In genomic region chr9:131217321-131218031, GRCh38 we compare ENCODE assay signal across 17 cellular contexts. TPM values are rescaled to one million over a fixed set of nuclear protein-coding genes. Genes with fewer than 3 reads are reported as not detected.
DNase-seq lines count a peak whose midpoint lies in the region; ATAC-seq and TF ChIP-seq lines count a peak whose summit lies in the region.
"Had no signal": no experiment of that assay in that cellular context is flagged by ENCODE, and none has a peak within 500 bp of the region (broad histone marks: within the 10 kb centered on the region; RNA-seq: fewer than 3 reads in every experiment).

No MANE protein-coding gene starts in this region.

- no peak for TF ChIP-seq EP300 in gastroesophageal sphincter (IDR thresholded peaks at IDR 0.05)
- no peak for TF ChIP-seq EP300 in upper lobe of left lung (IDR thresholded peaks at IDR 0.05)

- peaks cover under 1% of the 10 kb centered on the region for H3K9me3 Mint-ChIP-seq in activated T-cell treated with anti-CD3 and anti-CD28 coated beads, Interleukin-2, amount 50 U/mL, for 24 hours

- H3K27ac ChIP-seq in gastroesophageal sphincter (peak overlapping the region; percentile 41 to 67 (median 60)), stomach smooth muscle (ENCODE audit: low read length) (peak overlapping the region; percentile 58), upper lobe of left lung (no peak overlapping the region)
- H3K27ac ChIP-seq: C4-2B had no signal

- H3K27me3 ChIP-seq in gastroesophageal sphincter: no peaks in the 10 kb centered on the region
- no peaks in the 10 kb centered on the region for H3K27me3 ChIP-seq in stomach smooth muscle (ENCODE audit: control insufficient read depth in 1 of 2, insufficient read depth in 2 of 2, low read length in 2 of 2)
- no peaks in the 10 kb centered on the region for H3K27me3 ChIP-seq in upper lobe of left lung

- 29 to 35% methylated on average over 5 to 6 of the region's 6 CpGs for WGBS in gastroesophageal sphincter (ENCODE audit: low coverage in 1 of 2), 2 donors
- 72 to 78% methylated on average over 6 of the region's 6 CpGs for WGBS in upper lobe of left lung, 2 donors

- H3K4me3 Mint-ChIP-seq in activated T-cell treated with anti-CD3 and anti-CD28 coated beads, Interleukin-2, amount 50 U/mL, for 24 hours: no peak overlapping the region
- H3K4me3 Mint-ChIP-seq: T-cell had no signal

- H3K36me3 ChIP-seq in gastroesophageal sphincter (peaks cover 0 to 34% of the 10 kb centered on the region in 2 donors), stomach smooth muscle (ENCODE audit: control insufficient read depth in 2 of 2, insufficient read depth in 2 of 2, low read length in 2 of 2) (peaks cover 3 to 11% of the 10 kb centered on the region in 2 donors), upper lobe of left lung (peaks cover 0 to 33% (median 7%) of the 10 kb centered on the region in 4 donors)

- H3K4me1 Mint-ChIP-seq in activated T-cell treated with anti-CD3 and anti-CD28 coated beads, Interleukin-2, amount 50 U/mL, for 24 hours (ENCODE audit: low read depth): peaks cover 6% of the 10 kb centered on the region

- TF ChIP-seq CTCF in gastroesophageal sphincter (IDR thresholded peaks at IDR 0.05): no peak
- TF ChIP-seq CTCF in upper lobe of left lung (IDR thresholded peaks at IDR 0.05): no peak

- DNase-seq in activated T-cell treated with anti-CD3 and anti-CD28 coated beads, Interleukin-2, amount 50 U/mL, for 24 hours: no peak
- DNase-seq in activated T-cell treated with anti-CD3 and anti-CD28 coated beads for 4 hours (no peak), DMS79 treated with DMSO at 0.1 percent for 48 hours (lab: John Stamatoyannopoulos, UW) (peak; percentile 47), upper lobe of left lung (no peak)
- DNase-seq: AML-193, GF-D8, H7, NCI-H1436, NCI-H2227 treated with DMSO at 0.1 percent for 48 hours, OCI-M1, SIG-M5, T-cell had no signal

- H3K4me1 ChIP-seq in gastroesophageal sphincter: peaks cover 2 to 42% (median 2%) of the 10 kb centered on the region in 3 donors
- H3K4me1 ChIP-seq in stomach smooth muscle (ENCODE audit: control insufficient read depth, insufficient read depth, low read length): peaks cover 11% of the 10 kb centered on the region
- H3K4me1 ChIP-seq in upper lobe of left lung: no peaks in the 10 kb centered on the region

- H3K9me3 ChIP-seq in gastroesophageal sphincter: peaks cover 0 to under 1% (median 0%) of the 10 kb centered on the region in 3 donors
- H3K9me3 ChIP-seq in stomach smooth muscle (ENCODE audit: control insufficient read depth in 2 of 2, low read length in 2 of 2): no peaks in the 10 kb centered on the region
- no peaks in the 10 kb centered on the region for H3K9me3 ChIP-seq in upper lobe of left lung

- ATAC-seq in gastroesophageal sphincter (no peak), HG03135 (IDR thresholded peaks at IDR 0.05; ENCODE audit: unreplicated experiment) (no peak), upper lobe of left lung (ENCODE audit: low FRiP score in 2 of 2) (no peak)
- ATAC-seq: SK-N-SH treated with all-trans-retinoic acid at 6 μM for 48 hours, T-cell had no signal

- H3K4me3 ChIP-seq in gastroesophageal sphincter (no peak overlapping the region), stomach smooth muscle (ENCODE audit: low read length in 2 of 2) (no peak overlapping the region), upper lobe of left lung (no peak overlapping the region)

- peak overlapping the region; percentile 12 for H3K27ac Mint-ChIP-seq in activated T-cell treated with anti-CD3 and anti-CD28 coated beads, Interleukin-2, amount 50 U/mL, for 24 hours
- H3K27ac Mint-ChIP-seq: T-cell had no signal

- H3K27me3 Mint-ChIP-seq in activated T-cell treated with anti-CD3 and anti-CD28 coated beads, Interleukin-2, amount 50 U/mL, for 24 hours: no peaks in the 10 kb centered on the region
- H3K27me3 Mint-ChIP-seq: T-cell had no signal

- H3K9ac ChIP-seq in stomach smooth muscle (ENCODE audit: low read length in 2 of 2): no peak overlapping the region

- TF ChIP-seq POLR2A in gastroesophageal sphincter (IDR thresholded peaks at IDR 0.05) (no peak), upper lobe of left lung (IDR thresholded peaks at IDR 0.05) (no peak)

- H3K36me3 Mint-ChIP-seq in activated T-cell treated with anti-CD3 and anti-CD28 coated beads, Interleukin-2, amount 50 U/mL, for 24 hours (ENCODE audit: low read depth): peaks cover 87% of the 10 kb centered on the region

RNA-seq across cellular contexts. Expression of gene FAM78A, which starts 58.8 kb away (rescaled TPM):
- total RNA-seq in gastroesophageal sphincter: 1 to 10 TPM in 3 of 4 donors, under 1 TPM in 1; 0.78 to 5.4 (median 2.9) TPM
- 10 to 100 TPM in 2 of 6 donors, 1 to 10 TPM in 4; 4.5 to 19.1 (median 9.3) TPM for total RNA-seq in upper lobe of left lung

Comparison
In these comparisons a context has a peak if more than half of its experiments do, and no peak if none do; other contexts are left out.
1. H3K27ac ChIP-seq: peak in gastroesophageal sphincter (4 of 4) and stomach smooth muscle (single experiment); none in upper lobe of left lung (0 of 4).